Comparison of ENCODE assay signal across 25 cellular contexts in genomic region chrX:10811093-10811492, GRCh38.
A peak's percentile ranks its signal among the peaks of the same experiment; 100 is the strongest.
DNase-seq lines count a peak whose midpoint lies in the region; ATAC-seq, FAIRE-seq and TF ChIP-seq lines count a peak whose summit lies in the region.
"Had no signal": no experiment of that assay in that cellular context is flagged by ENCODE, and none has a peak within 500 bp of the region (broad histone marks: within the 10 kb centered on the region; RNA-seq: fewer than 3 reads in every experiment).

No MANE protein-coding gene starts in this region.

- no peaks in the 10 kb centered on the region for H3K36me3 ChIP-seq in astrocyte (ENCODE audit: insufficient read depth, low read length)
- no peaks in the 10 kb centered on the region for H3K36me3 ChIP-seq in gastrocnemius medialis
- H3K36me3 ChIP-seq: BLaER1 had no signal

- no peaks in the 10 kb centered on the region for H3K4me1 Mint-ChIP-seq in astrocyte (ENCODE audit: low read depth, unreplicated experiment)

- H3K9me3 Mint-ChIP-seq in astrocyte (ENCODE audit: unreplicated experiment), result no peaks in the 10 kb centered on the region
- H3K9me3 Mint-ChIP-seq: CD8-positive, alpha-beta T cell had no signal

- in situ Hi-C loops in gastrocnemius medialis (cut with MboI; ENCODE audit: low sequenced_read_pairs in 4 of 4), result no loop called here

- H3K27ac ChIP-seq in astrocyte (ENCODE audit: low read depth, low read length), result no peak overlapping the region
- no peak overlapping the region for H3K27ac ChIP-seq in gastrocnemius medialis
- H3K27ac ChIP-seq: 22Rv1, BLaER1, KMS-11 had no signal

- no peaks in the 10 kb centered on the region for H3K36me3 Mint-ChIP-seq in astrocyte (ENCODE audit: low read depth, unreplicated experiment)
- H3K36me3 Mint-ChIP-seq: CD8-positive, alpha-beta T cell had no signal

- H4K20me1 ChIP-seq in astrocyte (ENCODE audit: insufficient read depth, low read length), result no peaks in the 10 kb centered on the region
- H4K20me1 ChIP-seq: BLaER1 had no signal

- no peaks in the 10 kb centered on the region for H3K27me3 Mint-ChIP-seq in astrocyte (ENCODE audit: low read depth, unreplicated experiment)

- H3K4me1 ChIP-seq in astrocyte (ENCODE audit: insufficient read depth, low read length) (no peaks in the 10 kb centered on the region), gastrocnemius medialis (no peaks in the 10 kb centered on the region)
- H3K4me1 ChIP-seq: BLaER1 had no signal

- DNase-seq in SIG-M5 treated with dmso at 0.1 percent for 504 hours (lab: John Stamatoyannopoulos, UW; ENCODE audit: unreplicated experiment) (peak; percentile 44), SIG-M5 (lab: John Stamatoyannopoulos, UW) (no peak), NOMO-1 treated with DMSO at 0.1 percent for 48 hours (lab: John Stamatoyannopoulos, UW; ENCODE audit: unreplicated experiment) (peak; percentile 81), astrocyte (ENCODE audit: low read depth) (no peak), cardiac septum (ENCODE audit: low spot score) (no peak), gastrocnemius medialis (no peak)
- DNase-seq in activated naive CD4-positive, alpha-beta T cell treated with Interleukin-2 at 50 U/mL for 16 hours, result no peak
- DNase-seq in stimulated activated CD4-positive, alpha-beta T cell treated with anti-CD3 and anti-CD28 coated beads, Interleukin-2, amount 100 ng/mL, for 24 hours, result no peak
- DNase-seq: ACHN; Calu3; CD8-positive, alpha-beta T cell; DMS153; GF-D8; GOT3; HCEC 1CT; NCI-H1048; NCI-H1417 treated with DMSO at 0.1 percent for 48 hours; NCI-H187; NCI-H446 treated with DMSO at 0.1 percent for 48 hours; NCI-H526 treated with DMSO at 0.1 percent for 48 hours; SW 1271 had no signal

- intact Hi-C loops in cardiac septum (cut with DNase I) (no loop called here), gastrocnemius medialis (cut with DNase I; ENCODE audit: low total_unique reads) (no loop called here)

- no peak overlapping the region for H3K27ac Mint-ChIP-seq in astrocyte (ENCODE audit: unreplicated experiment)
- H3K27ac Mint-ChIP-seq: CD8-positive, alpha-beta T cell had no signal

- H3K4me3 Mint-ChIP-seq in astrocyte (ENCODE audit: unreplicated experiment), result no peak overlapping the region
- H3K4me3 Mint-ChIP-seq: CD8-positive, alpha-beta T cell had no signal

- TF ChIP-seq CTCF in astrocyte (IDR thresholded peaks at IDR 0.05; ENCODE audit: insufficient read depth, low read depth, low read length), result no peak
- TF ChIP-seq CTCF in gastrocnemius medialis (IDR thresholded peaks at IDR 0.05 in 4 of 5, conservative IDR thresholded peaks at IDR 0.05 in 1 of 5), result no peak

- H3K9me3 ChIP-seq in astrocyte (ENCODE audit: insufficient read depth, low read depth, low read length) (no peaks in the 10 kb centered on the region), gastrocnemius medialis (no peaks in the 10 kb centered on the region)
- H3K9me3 ChIP-seq: BLaER1 had no signal

- no peak for ATAC-seq in gastrocnemius medialis
- ATAC-seq: CD8-positive, alpha-beta T cell; Panc1 had no signal

- H3K9ac ChIP-seq in astrocyte (ENCODE audit: low read length), result no peak overlapping the region
- H3K9ac ChIP-seq: BLaER1, KMS-11 had no signal

- H3K4me3 ChIP-seq in astrocyte (ENCODE audit: insufficient read depth, low read depth, low read length) (no peak overlapping the region), gastrocnemius medialis (no peak overlapping the region)
- H3K4me3 ChIP-seq: BLaER1 had no signal

- FAIRE-seq in astrocyte (lab: Jason Lieb, UNC), result peak; percentile 91

- no peaks in the 10 kb centered on the region for H3K27me3 ChIP-seq in astrocyte (ENCODE audit: insufficient read depth, low read length)
- no peaks in the 10 kb centered on the region for H3K27me3 ChIP-seq in gastrocnemius medialis

- no peak overlapping the region for H3K4me2 ChIP-seq in astrocyte (ENCODE audit: low read length)
- H3K4me2 ChIP-seq: BLaER1, KMS-11 had no signal

- no peaks in the 10 kb centered on the region for H3K79me2 ChIP-seq in astrocyte (ENCODE audit: insufficient read depth, low read length)

- H2AFZ ChIP-seq in astrocyte (ENCODE audit: low read depth, low read length), result no peak overlapping the region

- no peak for TF ChIP-seq POLR2A in gastrocnemius medialis (IDR thresholded peaks at IDR 0.05)

Comparison
In these comparisons a context has a peak if more than half of its experiments do, and no peak if none do; other contexts are left out.
1. DNase-seq: peak in SIG-M5 treated with dmso at 0.1 percent for 504 hours (single experiment) and NOMO-1 treated with DMSO at 0.1 percent for 48 hours (single experiment); none in SIG-M5 (single experiment), astrocyte (single experiment), activated naive CD4-positive, alpha-beta T cell treated with Interleukin-2 at 50 U/mL for 16 hours (single experiment), stimulated activated CD4-positive, alpha-beta T cell treated with anti-CD3 and anti-CD28 coated beads, Interleukin-2, amount 100 ng/mL, for 24 hours (0 of 2), cardiac septum (single experiment) and gastrocnemius medialis (0 of 2).